ENCODE assay signal across 1 cellular context in the genomic region with DNA sequence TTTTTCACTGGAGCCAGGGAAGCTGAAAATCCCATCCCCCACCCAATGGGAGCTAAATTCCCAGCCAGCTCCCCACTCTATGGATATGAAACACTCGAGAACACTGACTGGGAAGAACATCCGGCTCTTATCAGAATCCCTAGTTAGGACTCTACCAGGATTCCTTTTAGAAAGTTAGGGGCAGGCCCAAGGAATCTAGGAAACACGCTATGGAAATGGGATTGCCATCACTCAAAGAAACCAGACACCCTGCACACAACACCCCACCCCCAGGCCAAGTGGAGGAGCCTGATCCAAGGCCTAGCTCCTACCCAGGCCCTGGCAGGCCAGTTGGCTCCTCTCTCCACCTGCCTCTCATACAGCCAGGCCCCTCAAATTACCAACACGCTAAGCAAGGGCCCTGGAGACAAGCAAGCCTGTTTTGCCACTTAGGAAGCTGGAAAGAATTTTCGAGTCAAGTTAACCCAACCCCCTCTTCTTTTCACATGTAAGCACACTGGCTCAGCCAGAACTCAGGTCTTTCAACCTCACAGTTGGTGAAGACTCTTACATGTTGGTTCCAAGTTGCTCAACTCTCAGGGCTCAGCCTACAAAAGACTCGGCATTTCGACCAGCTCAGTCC.
TF ChIP-seq lines count a peak whose summit lies in the region.

No MANE protein-coding gene starts in this region.

TF ChIP-seq in A549, 52 proteins besides CTCF, POLR2A, EP300 and RAD21 (continued from another document):
- TF ChIP-seq KDM5A (IDR thresholded peaks at IDR 0.05) (no peak), ESRRA (IDR thresholded peaks at IDR 0.05; ENCODE audit: borderline replicate concordance, low read length) (no peak), ZSCAN20 (CRISPR knock-in tag; IDR thresholded peaks at IDR 0.05) (no peak), BHLHE40 (IDR thresholded peaks at IDR 0.05; ENCODE audit: low read depth, low read length) (no peak), CEBPB (IDR thresholded peaks at IDR 0.05) (no peak), NR3C1 (IDR thresholded peaks at IDR 0.05) (no peak), HOXB5 (CRISPR knock-in tag; IDR thresholded peaks at IDR 0.05) (no peak)
- TF ChIP-seq, protein P1, sequence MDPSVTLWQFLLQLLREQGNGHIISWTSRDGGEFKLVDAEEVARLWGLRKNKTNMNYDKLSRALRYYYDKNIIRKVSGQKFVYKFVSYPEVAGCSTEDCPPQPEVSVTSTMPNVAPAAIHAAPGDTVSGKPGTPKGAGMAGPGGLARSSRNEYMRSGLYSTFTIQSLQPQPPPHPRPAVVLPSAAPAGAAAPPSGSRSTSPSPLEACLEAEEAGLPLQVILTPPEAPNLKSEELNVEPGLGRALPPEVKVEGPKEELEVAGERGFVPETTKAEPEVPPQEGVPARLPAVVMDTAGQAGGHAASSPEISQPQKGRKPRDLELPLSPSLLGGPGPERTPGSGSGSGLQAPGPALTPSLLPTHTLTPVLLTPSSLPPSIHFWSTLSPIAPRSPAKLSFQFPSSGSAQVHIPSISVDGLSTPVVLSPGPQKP (IDR thresholded peaks at IDR 0.05; ENCODE audit: low read depth, low read length): no peak
